Comparison of ENCODE assay signal across 7 cellular contexts in genomic region chr14:68684466-68685418, GRCh38.
DNase-seq lines count a peak whose midpoint lies in the region; ATAC-seq, FAIRE-seq and TF ChIP-seq lines count a peak whose summit lies in the region.

No MANE protein-coding gene starts in this region.

- H2AFZ ChIP-seq in SK-N-SH (ENCODE audit: low read depth) = no peak overlapping the region

- H3K4me1 ChIP-seq in HUES48 (ENCODE audit: control insufficient read depth, insufficient read depth, low read length) (peaks cover 13% of the 10 kb centered on the region), SK-N-SH (ENCODE audit: control insufficient read depth in 1 of 2, insufficient read depth in 2 of 2, low read depth in 1 of 2, low read length in 1 of 2) (peaks cover 16 to 71% of the 10 kb centered on the region in 2 experiments; a peak in 3 of 4 replicates), right atrium auricular region (peaks cover 0 to 55% of the 10 kb centered on the region in 2 donors), small intestine (ENCODE audit: control insufficient read depth in 2 of 2, insufficient read depth in 1 of 2, low read depth in 1 of 2, low read length in 1 of 2) (peaks cover 0 to 10% of the 10 kb centered on the region in 2 donors)

- H3K4me3 ChIP-seq in HUES48 (ENCODE audit: low read depth, low read length) (no peak overlapping the region), SK-N-SH (ENCODE audit: low read depth in 2 of 2, low read length in 1 of 2) (no peak overlapping the region), right atrium auricular region (no peak overlapping the region), small intestine (ENCODE audit: low read depth in 1 of 2, low read length in 2 of 2) (no peak overlapping the region)

- no peak for ATAC-seq in GM19328 (IDR thresholded peaks at IDR 0.05; ENCODE audit: unreplicated experiment)
- no peak for ATAC-seq in GM21619 (IDR thresholded peaks at IDR 0.05; ENCODE audit: unreplicated experiment)

- POLR2A ChIA-PET in SK-N-SH (lab: Yijun Ruan, JAX) = no interaction called here

- TF ChIP-seq CTCF in SK-N-SH (IDR thresholded peaks at IDR 0.05) (no peak), right atrium auricular region (IDR thresholded peaks at IDR 0.05) (no peak), D721Med (IDR thresholded peaks at IDR 0.05; ENCODE audit: insufficient read depth, missing control alignments) (no peak)

- H3K9me3 ChIP-seq in HUES48 (ENCODE audit: control insufficient read depth, insufficient read depth, low read length) (no peaks in the 10 kb centered on the region), SK-N-SH (no peaks in the 10 kb centered on the region), right atrium auricular region (no peaks in the 10 kb centered on the region), small intestine (ENCODE audit: control insufficient read depth, low read depth) (no peaks in the 10 kb centered on the region)

- no peaks in the 10 kb centered on the region for H3K9me2 ChIP-seq in SK-N-SH

- H3K79me2 ChIP-seq in SK-N-SH (ENCODE audit: insufficient read depth) = no peaks in the 10 kb centered on the region

- no peak overlapping the region for H3K4me2 ChIP-seq in SK-N-SH

- H3K27ac ChIP-seq in HUES48 (ENCODE audit: low read depth, low read length) = peak overlapping the region; percentile 22
- peak overlapping the region; percentile 67 to 97; a peak in 3 of 4 replicates for H3K27ac ChIP-seq in SK-N-SH (ENCODE audit: low read depth in 2 of 2, low read length in 1 of 2)
- peak overlapping the region; percentile 65 to 79 for H3K27ac ChIP-seq in right atrium auricular region
- peak overlapping the region; percentile 33 to 85 for H3K27ac ChIP-seq in small intestine (ENCODE audit: low read depth in 1 of 2, low read length in 1 of 2)

- CTCF ChIA-PET in SK-N-SH (lab: Yijun Ruan, JAX) = no interaction called here

- H3K9ac ChIP-seq in HUES48 (ENCODE audit: low read depth, low read length) (no peak overlapping the region), SK-N-SH (no peak overlapping the region)

- no peaks in the 10 kb centered on the region for H3K36me3 ChIP-seq in HUES48 (ENCODE audit: control insufficient read depth, insufficient read depth, low read length)
- H3K36me3 ChIP-seq in SK-N-SH (replicated peaks in 1 of 2; ENCODE audit: control insufficient read depth in 1 of 2, insufficient read depth in 2 of 2, low read length in 1 of 2) = no peaks in the 10 kb centered on the region
- H3K36me3 ChIP-seq in right atrium auricular region = no peaks in the 10 kb centered on the region
- no peaks in the 10 kb centered on the region for H3K36me3 ChIP-seq in small intestine (ENCODE audit: control insufficient read depth in 2 of 2, insufficient read depth in 2 of 2, low read length in 2 of 2)

- no peak for TF ChIP-seq EP300 in SK-N-SH (IDR thresholded peaks at IDR 0.05; ENCODE audit: borderline replicate concordance in 1 of 2, low read depth in 1 of 2, low read length in 1 of 2)

- DNase-seq in SK-N-SH (no peak), right atrium auricular region (ENCODE audit: low spot score) (no peak), small intestine (no peak), D721Med (ENCODE audit: insufficient read length, low spot score) (no peak)

- FAIRE-seq in small intestine (lab: Jason Lieb, UNC) = no peak
- FAIRE-seq in D721Med (lab: Jason Lieb, UNC) = no peak

- H3F3A ChIP-seq in SK-N-SH (replicated peaks; ENCODE audit: insufficient read depth) = peaks cover 24% of the 10 kb centered on the region

- WGBS in SK-N-SH (ENCODE audit: low lambda C conversion rate) = 90% methylated on average over 5 of the region's 5 CpGs
- 76 to 80% (median 78%) methylated on average over 5 of the region's 5 CpGs for WGBS in small intestine, 3 donors

- no peaks in the 10 kb centered on the region for H3K27me3 ChIP-seq in HUES48 (ENCODE audit: control insufficient read depth, insufficient read depth, low read length)
- no peaks in the 10 kb centered on the region for H3K27me3 ChIP-seq in SK-N-SH (ENCODE audit: insufficient read depth)
- H3K27me3 ChIP-seq in right atrium auricular region = no peaks in the 10 kb centered on the region
- H3K27me3 ChIP-seq in small intestine (ENCODE audit: control insufficient read depth in 2 of 2, insufficient read depth in 2 of 2, low read length in 2 of 2) = no peaks in the 10 kb centered on the region

- TF ChIP-seq RAD21 in SK-N-SH (IDR thresholded peaks at IDR 0.05; ENCODE audit: low read length) = no peak

- H4K20me1 ChIP-seq in SK-N-SH (ENCODE audit: insufficient read depth) = no peaks in the 10 kb centered on the region

TF ChIP-seq in SK-N-SH, 30 proteins besides CTCF, POLR2A, EP300 and RAD21:
- TF ChIP-seq EZH2phosphoT487 (IDR thresholded peaks at IDR 0.05; ENCODE audit: borderline replicate concordance, low read depth) (no peak), TCF12 (IDR thresholded peaks at IDR 0.05) (0 out of 2 replicates have a peak, but pooled peaks have one; percentile 4)

Comparison
In these comparisons a context has a peak if more than half of its experiments do, and no peak if none do; other contexts are left out.
1. H3K27ac ChIP-seq: peak in every context shown above with its lines; median percentile 82 in SK-N-SH; 72 in right atrium auricular region; 59 in small intestine; 22 in HUES48.